ENCODE assay signal across 11 cellular contexts in genomic region chrX:132226169-132226568, GRCh38. TPM values are rescaled to one million over a fixed set of nuclear protein-coding genes. Genes with fewer than 3 reads are reported as not detected.
DNase-seq lines count a peak whose midpoint lies in the region; ATAC-seq and TF ChIP-seq lines count a peak whose summit lies in the region.
"Had no signal": no experiment of that assay in that cellular context is flagged by ENCODE, and none has a peak within 500 bp of the region (broad histone marks: within the 10 kb centered on the region; RNA-seq: fewer than 3 reads in every experiment).

No MANE protein-coding gene starts in this region.

- H3K36me3 ChIP-seq in lower lobe of right lung: no peaks in the 10 kb centered on the region
- H3K36me3 ChIP-seq: suprapubic skin had no signal

- peak; percentile 8 for TF ChIP-seq CTCF in lower lobe of right lung (IDR thresholded peaks at IDR 0.05)

- H3K9me3 ChIP-seq in lower lobe of right lung: no peaks in the 10 kb centered on the region
- H3K9me3 ChIP-seq: suprapubic skin had no signal

- no peak overlapping the region for H3K4me3 ChIP-seq in lower lobe of right lung
- H3K4me3 ChIP-seq: suprapubic skin had no signal

- TF ChIP-seq EP300 in Ishikawa (IDR thresholded peaks at IDR 0.05; ENCODE audit: borderline replicate concordance): no peak

- DNase-seq in ELR (ENCODE audit: low read depth) (peak; percentile 14), astrocyte of the hippocampus (ENCODE audit: low read depth, low spot score) (peak; percentile 10), lower lobe of right lung (no peak), germinal center (ENCODE audit: low spot score) (no peak), sciatic nerve (ENCODE audit: low spot score) (no peak)
- DNase-seq: activated B cell treated with CpG ODN at 0.5 μM for 24 hours, NCI-H1048 had no signal

- ATAC-seq in lower lobe of right lung: no peak
- no peak for ATAC-seq in GM21367 (IDR thresholded peaks at IDR 0.05; ENCODE audit: unreplicated experiment)
- no peak for ATAC-seq in GM21360 (IDR thresholded peaks at IDR 0.05; ENCODE audit: unreplicated experiment)
- ATAC-seq in sciatic nerve: no peak

- H3K27me3 ChIP-seq in lower lobe of right lung (ENCODE audit: low read depth): no peaks in the 10 kb centered on the region
- H3K27me3 ChIP-seq: suprapubic skin had no signal

- no peaks in the 10 kb centered on the region for H3K4me1 ChIP-seq in lower lobe of right lung
- H3K4me1 ChIP-seq: suprapubic skin had no signal

- no peak overlapping the region for H3K27ac ChIP-seq in lower lobe of right lung
- H3K27ac ChIP-seq: suprapubic skin had no signal

- TF ChIP-seq RAD21 in Ishikawa (IDR thresholded peaks at IDR 0.05; ENCODE audit: low read depth): peak; percentile 31

- intact Hi-C loops in lower lobe of right lung (cut with DNase I): no loop called here
- intact Hi-C loops in sciatic nerve (cut with DNase I): no loop called here

TF ChIP-seq in Ishikawa, 13 proteins besides CTCF, POLR2A, EP300 and RAD21:
- TF ChIP-seq TCF12 (IDR thresholded peaks at IDR 0.05; ENCODE audit: low read depth): no peak

RNA-seq across cellular contexts. Expression of gene RAP2C, which starts 6.9 kb away (rescaled TPM):
- total RNA-seq in lower lobe of right lung: 27.4 TPM
- total RNA-seq in sciatic nerve: 23.2 TPM

Comparison
In these comparisons a context has a peak if more than half of its experiments do, and no peak if none do; other contexts are left out.
1. DNase-seq: peak in ELR (single experiment) and astrocyte of the hippocampus (single experiment); none in lower lobe of right lung (single experiment), germinal center (single experiment) and sciatic nerve (single experiment).